In the genomic region with DNA sequence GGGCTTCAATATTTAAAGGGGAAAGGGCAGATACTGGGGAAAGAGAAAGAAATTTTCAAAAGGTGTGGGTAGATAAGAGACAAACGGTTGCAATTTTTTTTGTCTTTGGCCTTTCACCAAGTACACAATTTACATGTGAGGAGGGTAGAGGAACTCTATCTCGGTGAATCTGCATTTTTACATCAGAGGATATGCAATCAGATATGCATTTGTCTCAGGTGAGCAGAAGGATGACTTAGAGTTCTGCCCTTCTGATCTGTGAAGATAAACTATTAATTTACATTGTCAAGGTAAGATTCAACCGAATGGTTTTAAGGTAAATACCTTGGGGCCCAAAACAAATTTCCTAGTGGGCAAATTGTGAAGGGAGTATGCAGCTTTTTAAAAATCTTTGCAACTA, we compare ENCODE assay signal across 26 cellular contexts.
"Had no signal": no experiment of that assay in that cellular context is flagged by ENCODE, and none has a peak within 500 bp of the region (broad histone marks: within the 10 kb centered on the region; RNA-seq: fewer than 3 reads in every experiment).

No MANE protein-coding gene starts in this region.

- H3K4me2 ChIP-seq: hepatocyte had no signal

- H3K27me3 Mint-ChIP-seq: natural killer cell treated with Interleukin-12 subunit alpha and Interleukin-12 subunit beta and Interleukin-15 and Interleukin-18, amount 100 ng/mL, for 72 hours; stimulated activated naive B cell treated with anti-CD40 and anti-IgM and Interleukin-4, amounts not matched to agents 10 μg/mL and 1 μg/mL and 100 μg/mL, for 72 hours had no signal

- H3K4me3 Mint-ChIP-seq: naive thymus-derived CD4-positive, alpha-beta T cell; natural killer cell treated with Interleukin-12 subunit alpha and Interleukin-12 subunit beta and Interleukin-15 and Interleukin-18, amount 100 ng/mL, for 72 hours; stimulated activated naive B cell treated with anti-CD40 and anti-IgM and Interleukin-4, amounts not matched to agents 10 μg/mL and 1 μg/mL and 100 μg/mL, for 72 hours had no signal

- H3K4me1 Mint-ChIP-seq: naive thymus-derived CD4-positive, alpha-beta T cell; stimulated activated naive B cell treated with anti-CD40 and anti-IgM and Interleukin-4, amounts not matched to agents 10 μg/mL and 1 μg/mL and 100 μg/mL, for 72 hours had no signal

- H3K9me3 ChIP-seq: left ventricle myocardium inferior, mucosa of descending colon, ovary, prostate gland, stomach, testis, thyroid gland, transverse colon, upper lobe of right lung, uterus had no signal

- H3K36me3 ChIP-seq: left ventricle myocardium inferior, ovary, prostate gland, stomach, thyroid gland, transverse colon, upper lobe of right lung, uterus had no signal

- H2AFZ ChIP-seq: hepatocyte had no signal

- ATAC-seq: mucosa of descending colon; naive thymus-derived CD4-positive, alpha-beta T cell; natural killer cell treated with Interleukin-12 subunit alpha and Interleukin-12 subunit beta and Interleukin-15 and Interleukin-18, amount 100 ng/mL, for 72 hours; right cardiac atrium; sciatic nerve; stimulated activated naive B cell treated with anti-CD40 and anti-IgM and Interleukin-4, amounts not matched to agents 10 μg/mL and 1 μg/mL and 100 μg/mL, for 72 hours; stimulated activated naive CD8-positive, alpha-beta T cell treated with anti-CD3 and anti-CD28 coated beads, Interleukin-15, Interleukin-2, amounts not matched to agents 100 U/mL and 50 U/mL, for 24 hours; upper lobe of right lung had no signal

- H3K27ac ChIP-seq: hepatocyte, left ventricle myocardium inferior, ovary, prostate gland, skin epidermis, stomach, testis, thyroid gland, transverse colon, upper lobe of right lung had no signal

- H3K27ac Mint-ChIP-seq: naive thymus-derived CD4-positive, alpha-beta T cell; natural killer cell treated with Interleukin-12 subunit alpha and Interleukin-12 subunit beta and Interleukin-15 and Interleukin-18, amount 100 ng/mL, for 72 hours; stimulated activated naive B cell treated with anti-CD40 and anti-IgM and Interleukin-4, amounts not matched to agents 10 μg/mL and 1 μg/mL and 100 μg/mL, for 72 hours had no signal

- H3K36me3 Mint-ChIP-seq: naive thymus-derived CD4-positive, alpha-beta T cell; natural killer cell treated with Interleukin-12 subunit alpha and Interleukin-12 subunit beta and Interleukin-15 and Interleukin-18, amount 100 ng/mL, for 72 hours; stimulated activated naive B cell treated with anti-CD40 and anti-IgM and Interleukin-4, amounts not matched to agents 10 μg/mL and 1 μg/mL and 100 μg/mL, for 72 hours had no signal

- H3K4me1 ChIP-seq: prostate gland, stomach, transverse colon, upper lobe of right lung had no signal

- DNase-seq: left ventricle myocardium inferior; midbrain; mucosa of descending colon; naive thymus-derived CD4-positive, alpha-beta T cell; ovary; posterior cingulate gyrus; retina; right cardiac atrium; stimulated activated CD4-positive, alpha-beta T cell treated with anti-CD3 and anti-CD28 coated beads, Interleukin-12 subunit alpha, Interleukin-12 subunit beta, amount 100 ng/mL, for 4 hours; stimulated activated CD4-positive, alpha-beta T cell treated with anti-CD3 and anti-CD28 coated beads, Interleukin-15, amount 100 ng/mL, for 24 hours; stimulated activated CD4-positive, alpha-beta T cell treated with anti-CD3 and anti-CD28 coated beads, Interleukin-2, amount 100 ng/mL, for 24 hours; stimulated activated CD4-positive, alpha-beta T cell treated with anti-CD3 and anti-CD28 coated beads, Interleukin-4, amount 100 ng/mL, for 1 hour; stimulated activated naive B cell treated with anti-CD40 and anti-IgM and Interleukin-4, amounts not matched to agents 10 μg/mL and 1 μg/mL and 100 μg/mL, for 72 hours; stimulated activated naive CD8-positive, alpha-beta T cell treated with anti-CD3 and anti-CD28 coated beads, Interleukin-15, Interleukin-2, amounts not matched to agents 100 U/mL and 50 U/mL, for 24 hours; stomach; testis; thyroid gland; transverse colon; upper lobe of right lung; uterus had no signal

- H3K79me2 ChIP-seq: hepatocyte had no signal

- H3K4me3 ChIP-seq: hepatocyte, left ventricle myocardium inferior, lung, mucosa of descending colon, ovary, prostate gland, skin epidermis, stomach, thyroid gland, transverse colon, upper lobe of right lung, uterus had no signal

- H3K27me3 ChIP-seq: hepatocyte, ovary, stomach, testis, thyroid gland, transverse colon, upper lobe of right lung, uterus had no signal
